In the genomic region with DNA sequence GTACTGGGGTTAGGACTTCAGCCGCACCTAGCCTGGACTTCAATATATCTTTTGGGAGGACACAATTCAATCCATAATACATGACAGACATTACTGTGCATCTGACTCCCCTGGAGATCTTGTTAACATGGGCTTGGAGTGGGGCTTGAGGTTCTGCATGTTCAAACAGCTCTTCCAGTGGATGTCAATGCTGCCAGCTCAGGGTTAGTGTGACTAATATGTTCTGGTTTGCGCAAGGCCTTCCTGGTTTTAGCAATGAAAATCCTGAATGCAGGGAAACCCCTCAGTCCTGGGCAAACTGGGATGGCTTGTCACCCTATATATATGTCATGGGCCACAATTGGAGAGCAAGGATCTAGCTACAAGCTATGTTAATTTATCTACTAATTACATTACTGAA, we compare ENCODE assay signal across 22 cellular contexts. TPM values are rescaled to one million over a fixed set of nuclear protein-coding genes. Genes with fewer than 3 reads are reported as not detected.
"Had no signal": no experiment of that assay in that cellular context is flagged by ENCODE, and none has a peak within 500 bp of the region (broad histone marks: within the 10 kb centered on the region; RNA-seq: fewer than 3 reads in every experiment).

No MANE protein-coding gene starts in this region.

- ATAC-seq: activated T-cell treated with anti-CD3 and anti-CD28 coated beads, Interleukin-2, amount 50 U/mL, for 72 hours; effector memory CD8-positive, alpha-beta T cell; gastroesophageal sphincter; heart left ventricle; right cardiac atrium; stimulated activated effector memory CD8-positive, alpha-beta T cell treated with anti-CD3 and anti-CD28 coated beads, Interleukin-12 subunit alpha, Interleukin-12 subunit beta, amount 100 ng/mL, for 72 hours; T-cell had no signal

- H3K27me3 ChIP-seq: gastroesophageal sphincter, stomach, testis had no signal

- H3K4me1 ChIP-seq: testis had no signal

- H3K4me1 Mint-ChIP-seq: activated naive CD4-positive, alpha-beta T cell treated with anti-CD3 and anti-CD28 coated beads, Interleukin-2, amount 50 U/mL, for 24 hours; neural crest cell; stimulated activated effector memory CD8-positive, alpha-beta T cell treated with anti-CD3 and anti-CD28 coated beads, Interleukin-12 subunit alpha, Interleukin-12 subunit beta, amount 100 ng/mL, for 72 hours had no signal

- H3K27me3 Mint-ChIP-seq: activated naive CD4-positive, alpha-beta T cell treated with anti-CD3 and anti-CD28 coated beads, Interleukin-2, amount 50 U/mL, for 24 hours; progenitor cell of endocrine pancreas had no signal

- H3K36me3 Mint-ChIP-seq: activated naive CD4-positive, alpha-beta T cell treated with anti-CD3 and anti-CD28 coated beads, Interleukin-2, amount 50 U/mL, for 24 hours; T-cell; type B pancreatic cell had no signal

- H3K4me3 ChIP-seq: gastroesophageal sphincter, heart left ventricle, left ventricle myocardium inferior, smooth muscle cell, stomach, testis had no signal

- H3K27ac Mint-ChIP-seq: activated naive CD4-positive, alpha-beta T cell treated with anti-CD3 and anti-CD28 coated beads, Interleukin-2, amount 50 U/mL, for 24 hours; activated T-cell treated with anti-CD3 and anti-CD28 coated beads, Interleukin-2, amount 50 U/mL, for 72 hours; effector memory CD8-positive, alpha-beta T cell; progenitor cell of endocrine pancreas; stimulated activated effector memory CD8-positive, alpha-beta T cell treated with anti-CD3 and anti-CD28 coated beads, Interleukin-12 subunit alpha, Interleukin-12 subunit beta, amount 100 ng/mL, for 72 hours; T-cell; type B pancreatic cell had no signal

- H3K9me3 Mint-ChIP-seq: activated naive CD4-positive, alpha-beta T cell treated with anti-CD3 and anti-CD28 coated beads, Interleukin-2, amount 50 U/mL, for 24 hours; activated T-cell treated with anti-CD3 and anti-CD28 coated beads, Interleukin-2, amount 50 U/mL, for 72 hours; effector memory CD8-positive, alpha-beta T cell; neural crest cell; stimulated activated effector memory CD8-positive, alpha-beta T cell treated with anti-CD3 and anti-CD28 coated beads, Interleukin-12 subunit alpha, Interleukin-12 subunit beta, amount 100 ng/mL, for 72 hours; T-cell; type B pancreatic cell had no signal

- DNase-seq: activated CD4-positive, alpha-beta T cell treated with anti-CD3 and anti-CD28 coated beads for 1 hour; activated effector memory CD4-positive, alpha-beta T cell treated with anti-CD3 and anti-CD28 coated beads, Interleukin-2, amount 50 U/mL, for 16 hours; activated T-cell treated with anti-CD3 and anti-CD28 coated beads, Interleukin-2, amount 50 U/mL, for 72 hours; amniotic stem cell; dermis blood vessel endothelial cell; effector memory CD8-positive, alpha-beta T cell; heart left ventricle; kidney glomerular epithelial cell; left ventricle myocardium inferior; right cardiac atrium; stimulated activated CD4-positive, alpha-beta T cell treated with anti-CD3 and anti-CD28 coated beads, Interleukin-4, amount 100 ng/mL, for 24 hours; stomach; T-cell; testis had no signal

- H3K9me3 ChIP-seq: gastroesophageal sphincter, heart left ventricle, left ventricle myocardium inferior, stomach, testis had no signal

- H3K4me3 Mint-ChIP-seq: activated naive CD4-positive, alpha-beta T cell treated with anti-CD3 and anti-CD28 coated beads, Interleukin-2, amount 50 U/mL, for 24 hours; activated T-cell treated with anti-CD3 and anti-CD28 coated beads, Interleukin-2, amount 50 U/mL, for 72 hours; effector memory CD8-positive, alpha-beta T cell; neural crest cell; stimulated activated effector memory CD8-positive, alpha-beta T cell treated with anti-CD3 and anti-CD28 coated beads, Interleukin-12 subunit alpha, Interleukin-12 subunit beta, amount 100 ng/mL, for 72 hours; T-cell; type B pancreatic cell had no signal

- H3K36me3 ChIP-seq: gastroesophageal sphincter, heart left ventricle, left ventricle myocardium inferior, stomach had no signal

- H3K4me2 ChIP-seq: smooth muscle cell had no signal

- H3K27ac ChIP-seq: gastroesophageal sphincter, heart left ventricle, left ventricle myocardium inferior, stomach, testis had no signal

RNA-seq across cellular contexts. Expression of a gene that starts 2.7 kb away (rescaled TPM):
- total RNA-seq: mononuclear cell had no signal
